8 cellular contexts compared by ENCODE assay signal in the genomic region with DNA sequence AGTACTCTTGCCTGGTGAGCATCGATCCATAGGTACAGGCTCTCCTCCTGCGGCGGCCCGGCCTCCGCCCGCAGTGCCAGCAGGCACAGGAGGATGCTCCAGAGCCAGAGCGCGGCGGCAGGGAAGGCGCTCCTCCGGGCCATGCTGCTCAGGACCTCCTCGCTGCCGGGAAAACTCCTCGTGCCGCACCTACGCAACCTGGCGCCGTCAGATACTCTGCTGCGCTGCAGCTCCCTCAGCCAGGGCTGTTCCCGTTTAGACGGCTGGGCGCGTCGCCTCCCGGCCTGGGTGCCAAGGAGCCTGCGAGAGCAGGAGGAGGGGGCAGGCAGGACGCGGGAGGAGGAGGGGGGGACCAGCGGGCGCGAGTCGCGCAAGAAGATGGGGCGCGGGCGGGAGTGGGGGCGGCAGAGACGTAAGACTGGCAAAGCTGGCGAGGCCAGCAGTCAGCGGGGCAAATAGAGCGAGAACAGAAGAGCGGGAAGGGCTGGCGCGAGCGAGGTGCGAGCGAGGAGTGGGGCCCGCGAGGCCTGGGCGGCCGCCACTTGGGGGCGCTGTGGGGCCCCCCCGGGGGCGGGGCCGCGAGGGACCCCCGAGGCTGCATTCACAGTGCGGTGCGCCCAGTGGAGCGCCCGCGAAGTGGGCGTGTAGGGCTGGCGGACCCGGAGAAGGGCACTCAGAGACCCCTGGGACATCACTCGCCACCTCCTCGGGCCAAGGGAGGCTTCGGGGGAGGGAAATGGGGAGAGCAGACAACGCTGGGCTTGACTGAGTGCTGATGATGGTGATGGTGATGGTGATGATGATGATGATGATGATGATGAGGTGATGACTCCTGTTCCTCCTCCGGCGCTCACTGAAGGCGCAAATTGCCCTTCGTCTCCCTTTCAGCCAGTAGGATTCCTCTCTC. TPM values are rescaled to one million over a fixed set of nuclear protein-coding genes. Genes with fewer than 3 reads are reported as not detected.
DNase-seq lines count a peak whose midpoint lies in the region; ATAC-seq and TF ChIP-seq lines count a peak whose summit lies in the region.

A gene with protein sequence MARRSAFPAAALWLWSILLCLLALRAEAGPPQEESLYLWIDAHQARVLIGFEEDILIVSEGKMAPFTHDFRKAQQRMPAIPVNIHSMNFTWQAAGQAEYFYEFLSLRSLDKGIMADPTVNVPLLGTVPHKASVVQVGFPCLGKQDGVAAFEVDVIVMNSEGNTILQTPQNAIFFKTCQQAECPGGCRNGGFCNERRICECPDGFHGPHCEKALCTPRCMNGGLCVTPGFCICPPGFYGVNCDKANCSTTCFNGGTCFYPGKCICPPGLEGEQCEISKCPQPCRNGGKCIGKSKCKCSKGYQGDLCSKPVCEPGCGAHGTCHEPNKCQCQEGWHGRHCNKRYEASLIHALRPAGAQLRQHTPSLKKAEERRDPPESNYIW (minus strand): TSS at position 257 of the 907 bp plus-strand sequence. CDS start 114 bp downstream, at position 143.

- H3K4me3 Mint-ChIP-seq in memory B cell = peak within 1 kb of the TSS; percentile 68

- H3K27me3 Mint-ChIP-seq in memory B cell = peaks cover 14% of the 10 kb centered on the region

- no peak within 1 kb of the TSS for H3K9ac ChIP-seq in SK-N-SH

- no peaks in the 10 kb centered on the region for H3K9me2 ChIP-seq in SK-N-SH

- peak within 1 kb of the TSS; percentile 78 for H3K4me2 ChIP-seq in SK-N-SH

- no peaks in the 10 kb centered on the region for H4K20me1 ChIP-seq in SK-N-SH (ENCODE audit: insufficient read depth)

- TF ChIP-seq EP300 in SK-N-SH (IDR thresholded peaks at IDR 0.05; ENCODE audit: borderline replicate concordance in 1 of 2, low read depth in 1 of 2, low read length in 1 of 2) (no peak), tibial nerve (IDR thresholded peaks at IDR 0.05) (no peak)

- H2AFZ ChIP-seq in SK-N-SH (ENCODE audit: low read depth) = no peak within 1 kb of the TSS

- POLR2A ChIA-PET in SK-N-SH (lab: Yijun Ruan, JAX) = no interaction called here

- ATAC-seq in HG02973 (IDR thresholded peaks at IDR 0.05; ENCODE audit: unreplicated experiment) (peak; percentile 62), memory B cell (ENCODE audit: low read depth) (peak; percentile 75), omental fat pad (ENCODE audit: low FRiP score) (no peak)

- H3K36me3 Mint-ChIP-seq in memory B cell = no peaks in the 10 kb centered on the region

- no peak within 1 kb of the TSS; the same call in 1 of the 2 replicates for H3K4me3 ChIP-seq in GM12865 (ENCODE audit: low read depth, low read length)
- H3K4me3 ChIP-seq in SK-N-SH (ENCODE audit: low read depth in 2 of 2, low read length in 1 of 2) = peak within 1 kb of the TSS; percentile 14 to 37; a peak in 3 of 4 replicates
- H3K4me3 ChIP-seq in coronary artery = peak within 1 kb of the TSS; percentile 63
- peak within 1 kb of the TSS in 3 of 4 donors; percentile 25 to 34 (median 30) for H3K4me3 ChIP-seq in tibial nerve

- H3K36me3 ChIP-seq in SK-N-SH (replicated peaks in 1 of 2; ENCODE audit: control insufficient read depth in 1 of 2, insufficient read depth in 2 of 2, low read length in 1 of 2) (no peaks in the 10 kb centered on the region), tibial nerve (no peaks in the 10 kb centered on the region)

- TF ChIP-seq POLR2A in tibial nerve (IDR thresholded peaks at IDR 0.05) = no peak

- no peaks in the 10 kb centered on the region for H3F3A ChIP-seq in SK-N-SH (replicated peaks; ENCODE audit: insufficient read depth)

- no peaks in the 10 kb centered on the region for H3K9me3 Mint-ChIP-seq in memory B cell

- 13% methylated on average over 37 of the region's 73 CpGs for WGBS in SK-N-SH (ENCODE audit: low lambda C conversion rate)
- 5 to 6% methylated on average over 69 to 73 of the region's 73 CpGs for WGBS in tibial nerve, 2 donors

- CTCF ChIA-PET in SK-N-SH (lab: Yijun Ruan, JAX) = interaction anchor here (0.7 to 4.7 kb wide), 7 partner anchors 14 to 320 kb away, joined by 3 to 59 read pairs (median 9); no protein-coding TSS in a partner anchor

- TF ChIP-seq CTCF in GM12865 (IDR thresholded peaks at IDR 0.05; ENCODE audit: insufficient read depth, low read depth, low read length, missing control alignments) (peak; percentile 63), SK-N-SH (IDR thresholded peaks at IDR 0.05) (peak; percentile 56), coronary artery (IDR thresholded peaks at IDR 0.05) (no peak), tibial nerve (IDR thresholded peaks at IDR 0.05) (peak in 1 of 5 experiments; percentile 10), omental fat pad (IDR thresholded peaks at IDR 0.05) (no peak)

- H3K27me3 ChIP-seq in SK-N-SH (ENCODE audit: insufficient read depth) (peaks cover 68% of the 10 kb centered on the region), tibial nerve (peaks cover 0 to 92% of the 10 kb centered on the region in 2 donors)

- H3K79me2 ChIP-seq in SK-N-SH (ENCODE audit: insufficient read depth) = no peaks in the 10 kb centered on the region

- no peak within 1 kb of the TSS for H3K27ac ChIP-seq in SK-N-SH (ENCODE audit: low read depth in 2 of 2, low read length in 1 of 2)
- H3K27ac ChIP-seq in coronary artery = no peak within 1 kb of the TSS
- no peak within 1 kb of the TSS for H3K27ac ChIP-seq in tibial nerve

- DNase-seq in GM12865 (ENCODE audit: low read depth) = peak; percentile 18
- DNase-seq in SK-N-SH = peak; percentile 69
- DNase-seq in coronary artery (ENCODE audit: low spot score) = no peak
- DNase-seq in memory B cell (ENCODE audit: low spot score in 2 of 2) = peak; percentile 34 to 46
- DNase-seq in tibial nerve (ENCODE audit: low spot score in 2 of 2) = no peak
- no peak for DNase-seq in hippocampal formation (lab: John Stamatoyannopoulos, UW)
- DNase-seq in omental fat pad (ENCODE audit: low spot score) = no peak

- H3K9me3 ChIP-seq in SK-N-SH (no peaks in the 10 kb centered on the region), tibial nerve (no peaks in the 10 kb centered on the region)

- H3K4me1 ChIP-seq in SK-N-SH (ENCODE audit: control insufficient read depth in 1 of 2, insufficient read depth in 2 of 2, low read depth in 1 of 2, low read length in 1 of 2) (no peaks in the 10 kb centered on the region; a peak in 1 of 4 replicates), tibial nerve (peaks cover 0 to 17% (median 7%) of the 10 kb centered on the region in 4 donors)

- H3K4me1 Mint-ChIP-seq in memory B cell = no peaks in the 10 kb centered on the region

- TF ChIP-seq RAD21 in SK-N-SH (IDR thresholded peaks at IDR 0.05; ENCODE audit: low read length) = no peak

- no peak within 1 kb of the TSS for H3K27ac Mint-ChIP-seq in memory B cell

TF ChIP-seq in SK-N-SH, 30 proteins besides CTCF, POLR2A, EP300 and RAD21 (continues in another document):
- TF ChIP-seq RXRA (IDR thresholded peaks at IDR 0.05; ENCODE audit: borderline replicate concordance, low read depth) (no peak), TCF12 (IDR thresholded peaks at IDR 0.05) (no peak), TAF1 (IDR thresholded peaks at IDR 0.05; ENCODE audit: borderline replicate concordance, low read depth, low read length) (no peak), FOSL2 (IDR thresholded peaks at IDR 0.05; ENCODE audit: borderline replicate concordance, low read depth) (no peak), USF2 (IDR thresholded peaks at IDR 0.05; ENCODE audit: borderline replicate concordance, low read depth, low read length) (no peak), EZH2phosphoT487 (IDR thresholded peaks at IDR 0.05; ENCODE audit: borderline replicate concordance, low read depth) (no peak)
- TF ChIP-seq, protein P1, sequence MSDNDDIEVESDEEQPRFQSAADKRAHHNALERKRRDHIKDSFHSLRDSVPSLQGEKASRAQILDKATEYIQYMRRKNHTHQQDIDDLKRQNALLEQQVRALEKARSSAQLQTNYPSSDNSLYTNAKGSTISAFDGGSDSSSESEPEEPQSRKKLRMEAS (IDR thresholded peaks at IDR 0.05; ENCODE audit: low read depth) = no peak
- TF ChIP-seq, protein P2, sequence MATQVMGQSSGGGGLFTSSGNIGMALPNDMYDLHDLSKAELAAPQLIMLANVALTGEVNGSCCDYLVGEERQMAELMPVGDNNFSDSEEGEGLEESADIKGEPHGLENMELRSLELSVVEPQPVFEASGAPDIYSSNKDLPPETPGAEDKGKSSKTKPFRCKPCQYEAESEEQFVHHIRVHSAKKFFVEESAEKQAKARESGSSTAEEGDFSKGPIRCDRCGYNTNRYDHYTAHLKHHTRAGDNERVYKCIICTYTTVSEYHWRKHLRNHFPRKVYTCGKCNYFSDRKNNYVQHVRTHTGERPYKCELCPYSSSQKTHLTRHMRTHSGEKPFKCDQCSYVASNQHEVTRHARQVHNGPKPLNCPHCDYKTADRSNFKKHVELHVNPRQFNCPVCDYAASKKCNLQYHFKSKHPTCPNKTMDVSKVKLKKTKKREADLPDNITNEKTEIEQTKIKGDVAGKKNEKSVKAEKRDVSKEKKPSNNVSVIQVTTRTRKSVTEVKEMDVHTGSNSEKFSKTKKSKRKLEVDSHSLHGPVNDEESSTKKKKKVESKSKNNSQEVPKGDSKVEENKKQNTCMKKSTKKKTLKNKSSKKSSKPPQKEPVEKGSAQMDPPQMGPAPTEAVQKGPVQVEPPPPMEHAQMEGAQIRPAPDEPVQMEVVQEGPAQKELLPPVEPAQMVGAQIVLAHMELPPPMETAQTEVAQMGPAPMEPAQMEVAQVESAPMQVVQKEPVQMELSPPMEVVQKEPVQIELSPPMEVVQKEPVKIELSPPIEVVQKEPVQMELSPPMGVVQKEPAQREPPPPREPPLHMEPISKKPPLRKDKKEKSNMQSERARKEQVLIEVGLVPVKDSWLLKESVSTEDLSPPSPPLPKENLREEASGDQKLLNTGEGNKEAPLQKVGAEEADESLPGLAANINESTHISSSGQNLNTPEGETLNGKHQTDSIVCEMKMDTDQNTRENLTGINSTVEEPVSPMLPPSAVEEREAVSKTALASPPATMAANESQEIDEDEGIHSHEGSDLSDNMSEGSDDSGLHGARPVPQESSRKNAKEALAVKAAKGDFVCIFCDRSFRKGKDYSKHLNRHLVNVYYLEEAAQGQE (IDR thresholded peaks at IDR 0.05; ENCODE audit: low read depth, low read length) = no peak

RNA-seq across cellular contexts. Expression of the gene that starts here (rescaled TPM):
- polyA plus RNA-seq in SK-N-SH (2012; rRNA removed) = not detected in 2 replicates
- polyA plus RNA-seq in SK-N-SH (2012; cell fraction: cytosol; rRNA removed) = 0.03 TPM in 1 of 2 replicates, not detected in the other
- not detected in 2 replicates for polyA plus RNA-seq in SK-N-SH (2012; cell fraction: nucleus; rRNA removed)
- total RNA-seq in tibial nerve (not detected), omental fat pad (1 to 10 TPM in 2 of 4 donors, under 1 TPM in 1, not detected in 1; 0.95 to 3.5 (median 1.3) TPM)

Comparison
In these comparisons a context has a peak if more than half of its experiments do, and no peak if none do; other contexts are left out.
1. Peak in DNase-seq, H3K4me3 ChIP-seq and H3K4me2 ChIP-seq in SK-N-SH; RNA of the gene not detected or under 1 TPM.
2. DNase-seq: peak in GM12865 (single experiment) and memory B cell (2 of 2); none in coronary artery (single experiment), tibial nerve (0 of 2), hippocampal formation (0 of 2) and omental fat pad (single experiment).
3. CTCF ChIP-seq: peak in GM12865 (single experiment) and SK-N-SH (single experiment); none in coronary artery (single experiment) and omental fat pad (0 of 3).